24 cellular contexts compared by ENCODE assay signal in genomic region chr2:232721882-232722281, GRCh38. TPM values are rescaled to one million over a fixed set of nuclear protein-coding genes. Genes with fewer than 3 reads are reported as not detected.
DNase-seq lines count a peak whose midpoint lies in the region; ATAC-seq and TF ChIP-seq lines count a peak whose summit lies in the region.
"Had no signal": no experiment of that assay in that cellular context is flagged by ENCODE, and none has a peak within 500 bp of the region (broad histone marks: within the 10 kb centered on the region; RNA-seq: fewer than 3 reads in every experiment).

No MANE protein-coding gene starts in this region.

- H3K27ac ChIP-seq in testis = no peak overlapping the region
- no peak overlapping the region for H3K27ac ChIP-seq in dorsolateral prefrontal cortex
- H3K27ac ChIP-seq in RWPE1 = no peak overlapping the region
- H3K27ac ChIP-seq: coronary artery, foreskin keratinocyte, right atrium auricular region had no signal

- CTCF ChIA-PET in RWPE1 (lab: Yijun Ruan, JAX) = interaction anchor here (1.1 kb wide), 1 partner anchor 29 kb away, joined by 4 read pairs; no protein-coding TSS in a partner anchor

- no peak overlapping the region for H3K4me3 Mint-ChIP-seq in T-helper 17 cell
- H3K4me3 Mint-ChIP-seq in immature natural killer cell = peak overlapping the region; percentile 43 to 74 (median 54)

- POLR2A ChIA-PET in RWPE1 (lab: Yijun Ruan, JAX; ENCODE audit: low non-redundant PET) = no interaction called here

- ATAC-seq in activated naive CD4-positive, alpha-beta T cell treated with anti-CD3 and anti-CD28 coated beads, Interleukin-2, amount 50 U/mL, for 72 hours = no peak
- ATAC-seq in T-helper 17 cell (no peak), HG03139 (IDR thresholded peaks at IDR 0.05; ENCODE audit: unreplicated experiment) (no peak)
- ATAC-seq: foreskin keratinocyte, GM12878 had no signal

- peaks cover 22 to 31% of the 10 kb centered on the region in 2 donors for H3K36me3 Mint-ChIP-seq in activated naive CD4-positive, alpha-beta T cell treated with anti-CD3 and anti-CD28 coated beads, Interleukin-2, amount 50 U/mL, for 72 hours
- peaks cover 17% of the 10 kb centered on the region for H3K36me3 Mint-ChIP-seq in T-helper 17 cell (ENCODE audit: low read depth)
- H3K36me3 Mint-ChIP-seq in immature natural killer cell = peaks cover 13 to 24% (median 13%) of the 10 kb centered on the region in 3 donors

- no peak for TF ChIP-seq POLR2A in testis (IDR thresholded peaks at IDR 0.05)

- no peak for DNase-seq in activated naive CD4-positive, alpha-beta T cell treated with anti-CD3 and anti-CD28 coated beads, Interleukin-2, amount 50 U/mL, for 72 hours (ENCODE audit: low spot score in 2 of 2)
- DNase-seq in activated naive CD4-positive, alpha-beta T cell treated with Interleukin-2 at 50 U/mL for 16 hours = no peak
- DNase-seq in T-helper 17 cell (no peak), immature natural killer cell (peak; percentile 7 to 27 (median 8)), testis (no peak), dorsolateral prefrontal cortex (no peak), RWPE1 (ENCODE audit: low spot score) (no peak)
- DNase-seq: activated CD4-positive, alpha-beta T cell treated with anti-CD3 and anti-CD28 coated beads, Interleukin-2, amount 50 U/mL, for 1 hour; Caco-2; foreskin keratinocyte; hypothalamus; mesendoderm; NCI-H2081 treated with DMSO at 0.1 percent for 48 hours; NCI-H524 treated with DMSO at 0.1 percent for 48 hours; OCI-M1; SIG-M5; stomach; T1000 had no signal

- WGBS in testis, 2 donors = 85 to 92% methylated on average over 2 of the region's 2 CpGs

- no peaks in the 10 kb centered on the region for H3K4me1 ChIP-seq in testis
- H3K4me1 ChIP-seq: Caco-2, foreskin keratinocyte had no signal

- H3K27me3 ChIP-seq in testis (no peaks in the 10 kb centered on the region), dorsolateral prefrontal cortex (no peaks in the 10 kb centered on the region)
- H3K27me3 ChIP-seq: foreskin keratinocyte, right atrium auricular region, stomach had no signal

- H3K4me3 ChIP-seq in testis = no peak overlapping the region
- H3K4me3 ChIP-seq in dorsolateral prefrontal cortex = no peak overlapping the region
- H3K4me3 ChIP-seq: coronary artery, GM12878, right atrium auricular region, stomach had no signal

- TF ChIP-seq CTCF in testis (IDR thresholded peaks at IDR 0.05) (no peak), dorsolateral prefrontal cortex (IDR thresholded peaks at IDR 0.05 in 54 of 56, conservative IDR thresholded peaks at IDR 0.05 in 2 of 56; ENCODE audit: low read depth in 1 of 56, partially characterized antibody in 56 of 56) (no peak), RWPE1 (conservative IDR thresholded peaks at IDR 0.05; ENCODE audit: low read depth) (no peak)

- H3K4me1 Mint-ChIP-seq in T-helper 17 cell (peaks cover 21% of the 10 kb centered on the region), immature natural killer cell (peaks cover 48 to 76% of the 10 kb centered on the region in 2 donors)

- H3K27me3 Mint-ChIP-seq in T-helper 17 cell (no peaks in the 10 kb centered on the region), immature natural killer cell (ENCODE audit: low read depth in 3 of 3) (no peaks in the 10 kb centered on the region)

- H3K27ac Mint-ChIP-seq in activated naive CD4-positive, alpha-beta T cell treated with anti-CD3 and anti-CD28 coated beads, Interleukin-2, amount 50 U/mL, for 72 hours = peak overlapping the region; percentile 55 to 70
- H3K27ac Mint-ChIP-seq in T-helper 17 cell = peak overlapping the region; percentile 74
- peak overlapping the region; percentile 70 to 88 (median 84) for H3K27ac Mint-ChIP-seq in immature natural killer cell

- H3K9me3 Mint-ChIP-seq in activated naive CD4-positive, alpha-beta T cell treated with anti-CD3 and anti-CD28 coated beads, Interleukin-2, amount 50 U/mL, for 72 hours = no peaks in the 10 kb centered on the region
- no peaks in the 10 kb centered on the region for H3K9me3 Mint-ChIP-seq in immature natural killer cell

- H3K36me3 ChIP-seq in testis (ENCODE audit: low read depth, missing control alignments) = no peaks in the 10 kb centered on the region

- H3K9me3 ChIP-seq in T-helper 17 cell (ENCODE audit: control insufficient read depth, low read length, poor library complexity, severe bottlenecking) (no peaks in the 10 kb centered on the region), testis (no peaks in the 10 kb centered on the region)
- H3K9me3 ChIP-seq: Caco-2, right atrium auricular region, stomach had no signal

- intact Hi-C loops in testis (cut with DNase I; ENCODE audit: low total_unique reads) (no loop called here), dorsolateral prefrontal cortex (cut with DNase I) (no loop called here)

RNA-seq across cellular contexts. Expression of gene GIGYF2, which starts 24.8 kb away (rescaled TPM):
- total RNA-seq in activated naive CD4-positive, alpha-beta T cell treated with anti-CD3 and anti-CD28 coated beads, Interleukin-2, amount 50 U/mL, for 72 hours = 10 to 100 TPM; 63.4 to 64.7 TPM
- total RNA-seq in T-helper 17 cell (10 to 100 TPM; 55.9 to 62.9 TPM), testis (100 to 1,000 TPM; 150 to 173 TPM), dorsolateral prefrontal cortex (100 to 1,000 TPM in 75 of 120 experiments, 10 to 100 TPM in 45; 78.1 to 153 (median 103) TPM)
- polyA plus RNA-seq in immature natural killer cell (10 to 100 TPM in 2 of 3 donors, 1 to 10 TPM in 1; 7.8 to 41.3 (median 13.0) TPM), testis (ENCODE audit: insufficient read depth, low read depth, low replicate concordance) (107 TPM)

RNA-seq across cellular contexts. Expression of gene KCNJ13, which starts 54.5 kb away (rescaled TPM):
- total RNA-seq in activated naive CD4-positive, alpha-beta T cell treated with anti-CD3 and anti-CD28 coated beads, Interleukin-2, amount 50 U/mL, for 72 hours = not detected
- total RNA-seq in T-helper 17 cell (not detected), testis (1 to 10 TPM; 1.3 to 2.8 TPM), dorsolateral prefrontal cortex (1 to 10 TPM in 21 of 120 experiments, under 1 TPM in 48, not detected in 51; 0.14 to 3.8 (median 0.72) TPM)
- polyA plus RNA-seq in immature natural killer cell (under 1 TPM in 1 of 3 donors, not detected in 2; 0.56 TPM), testis (ENCODE audit: insufficient read depth, low read depth, low replicate concordance) (0.25 TPM)
- total RNA-seq: foreskin keratinocyte, G401, GM12878, kidney epithelial cell, right atrium auricular region had no signal
- polyA plus RNA-seq: foreskin keratinocyte had no signal

Comparison
In these comparisons a context has a peak if more than half of its experiments do, and no peak if none do; other contexts are left out.
1. DNase-seq: peak in immature natural killer cell (3 of 3); none in activated naive CD4-positive, alpha-beta T cell treated with anti-CD3 and anti-CD28 coated beads, Interleukin-2, amount 50 U/mL, for 72 hours (0 of 2), activated naive CD4-positive, alpha-beta T cell treated with Interleukin-2 at 50 U/mL for 16 hours (single experiment), T-helper 17 cell (0 of 3), testis (single experiment), dorsolateral prefrontal cortex (0 of 10) and RWPE1 (single experiment).
2. Peak in every context shown above with its lines, with median percentiles within 50 percentile points of each other: H3K27ac Mint-ChIP-seq.